In the genomic region with DNA sequence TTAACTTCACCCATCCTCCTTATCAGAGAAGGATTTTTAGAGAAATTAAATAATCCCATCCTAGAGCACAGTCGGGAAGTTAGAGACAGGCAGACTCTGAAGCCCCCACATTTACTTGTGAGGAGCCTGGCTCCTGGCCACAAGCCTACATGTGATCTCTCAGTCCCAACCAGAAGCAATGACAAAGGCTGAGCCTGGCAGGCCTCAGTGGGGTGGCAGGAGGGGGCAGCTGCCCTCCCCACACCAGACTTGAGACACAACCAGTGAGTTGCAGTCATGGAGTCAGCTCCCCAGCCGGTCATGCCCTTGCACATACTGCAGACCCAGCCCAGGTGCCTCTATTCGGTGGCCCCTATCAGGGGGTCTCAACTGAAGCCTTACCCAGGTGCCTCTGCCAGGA, we compare ENCODE assay signal across 15 cellular contexts. TPM values are rescaled to one million over a fixed set of nuclear protein-coding genes. Genes with fewer than 3 reads are reported as not detected.
A peak's percentile ranks its signal among the peaks of the same experiment; 100 is the strongest.
DNase-seq lines count a peak whose midpoint lies in the region; ATAC-seq, FAIRE-seq and TF ChIP-seq lines count a peak whose summit lies in the region.
"Had no signal": no experiment of that assay in that cellular context is flagged by ENCODE, and none has a peak within 500 bp of the region (broad histone marks: within the 10 kb centered on the region; RNA-seq: fewer than 3 reads in every experiment).

No MANE protein-coding gene starts in this region.

- TF ChIP-seq POLR2A in A549 (IDR thresholded peaks at IDR 0.05; ENCODE audit: low read length) (no peak), K562 (conservative IDR thresholded peaks at IDR 0.05) (no peak)

- peak overlapping the region in 1 of 2 experiments; percentile 81; a peak in 2 of 4 replicates for H3K9ac ChIP-seq in K562 (ENCODE audit: insufficient read depth in 1 of 2, low read depth in 2 of 2, low read length in 2 of 2)

- H3K27me3 ChIP-seq in K562 (ENCODE audit: control insufficient read depth in 2 of 2, insufficient read depth in 2 of 2, low read length in 2 of 2) (no peaks in the 10 kb centered on the region), hepatocyte (no peaks in the 10 kb centered on the region), psoas muscle (ENCODE audit: insufficient read depth in 3 of 3, low read length in 2 of 3) (no peaks in the 10 kb centered on the region)

- no peak for TF ChIP-seq RAD21 in A549 (conservative IDR thresholded peaks at IDR 0.05 in 1 of 2, IDR thresholded peaks at IDR 0.05 in 1 of 2)
- no peak for TF ChIP-seq RAD21 in K562 (CRISPR knock-in tag; conservative IDR thresholded peaks at IDR 0.05 in 1 of 2, IDR thresholded peaks at IDR 0.05 in 1 of 2)

- intact Hi-C loops in K562 (cut with micrococcal nuclease) (no loop called here), psoas muscle (cut with DNase I) (loop anchor here in 1 of 2 donors (5.0 kb wide), 1 partner anchor 46 kb away; no protein-coding TSS in a partner anchor)

- BruUV-seq in K562 (replicated peaks; lab: Mats Ljungman, UMichigan), result no TSS peak

- DNase-seq in A549 (ENCODE audit: low read depth in 1 of 2, low spot score in 1 of 2) (no peak), K562 (ENCODE audit: extremely low read depth in 1 of 4, low spot score in 3 of 4) (no peak), hepatocyte (ENCODE audit: low spot score) (no peak), psoas muscle (peak in 1 of 2 donors; percentile 62), HuH-7 (ENCODE audit: low spot score) (no peak), hepatic stellate cell (ENCODE audit: low spot score) (no peak)
- DNase-seq: activated CD4-positive, CD25-positive, alpha-beta regulatory T cell; activated naive CD8-positive, alpha-beta T cell treated with anti-CD3 and anti-CD28 coated beads, Interleukin-2, amount 10 ng/mL, durations not matched to agents 7 days and 5 days; Calu3; HFFc6; MM.1S; OCI-M1; SW 1271 had no signal

- no peak overlapping the region; the same call in 2 of the 3 replicates for H3K4me2 ChIP-seq in A549
- H3K4me2 ChIP-seq in K562 (ENCODE audit: insufficient read depth, low read length), result no peak overlapping the region
- H3K4me2 ChIP-seq in hepatocyte, result peak overlapping the region; percentile 35

- H3K27ac ChIP-seq in A549 (peak overlapping the region; percentile 25 to 57; a peak in 2 of 6 replicates), K562 (ENCODE audit: extremely low read depth, low read depth, low read length) (no peak overlapping the region), hepatocyte (peak overlapping the region; percentile 39), psoas muscle (peak overlapping the region; percentile 71)

- H2AFZ ChIP-seq in K562 (ENCODE audit: low read depth, low read length), result peak overlapping the region; percentile 49; the same call in 1 of the 2 replicates
- peak overlapping the region; percentile 33 for H2AFZ ChIP-seq in hepatocyte

- H3K79me2 ChIP-seq in K562 (ENCODE audit: control insufficient read depth, insufficient read depth, low read length) (no peaks in the 10 kb centered on the region), hepatocyte (no peaks in the 10 kb centered on the region)

- H3K9me2 ChIP-seq in hepatocyte (replicated peaks; ENCODE audit: insufficient read depth), result no peaks in the 10 kb centered on the region

- TF ChIP-seq CTCF in A549 (IDR thresholded peaks at IDR 0.05), result no peak
- TF ChIP-seq CTCF in K562 (IDR thresholded peaks at IDR 0.05 in 2 of 3, conservative IDR thresholded peaks at IDR 0.05 in 1 of 3; ENCODE audit: insufficient read depth in 2 of 3, low read depth in 1 of 3, low read length in 3 of 3), result no peak
- TF ChIP-seq CTCF in hepatocyte (IDR thresholded peaks at IDR 0.05; ENCODE audit: poor library complexity), result no peak
- TF ChIP-seq CTCF in psoas muscle (IDR thresholded peaks at IDR 0.05), result no peak

- in situ Hi-C loops in K562 (cut with MboI), result no loop called here

- FAIRE-seq in A549 (lab: Jason Lieb, UNC), result no peak
- no peak for FAIRE-seq in K562 (lab: Jason Lieb, UNC)

- no peaks in the 10 kb centered on the region for H3K9me3 ChIP-seq in A549
- H3K9me3 ChIP-seq in K562 (replicated peaks; ENCODE audit: control insufficient read depth, insufficient read depth, low read depth, low read length), result no peaks in the 10 kb centered on the region
- H3K9me3 ChIP-seq in hepatocyte (ENCODE audit: low read depth), result no peaks in the 10 kb centered on the region
- H3K9me3 ChIP-seq in psoas muscle, result no peaks in the 10 kb centered on the region

- H3K4me3 ChIP-seq in A549 (no peak overlapping the region), K562 (no peak overlapping the region), hepatocyte (no peak overlapping the region), psoas muscle (no peak overlapping the region)

- H3K36me3 ChIP-seq in K562 (ENCODE audit: control insufficient read depth, insufficient read depth, low read length) (peaks cover under 1% of the 10 kb centered on the region; the same call in 1 of the 3 replicates), hepatocyte (replicated peaks; ENCODE audit: insufficient read depth, low read depth) (no peaks in the 10 kb centered on the region), psoas muscle (ENCODE audit: insufficient read depth in 1 of 2, low read depth in 1 of 2) (peaks cover 0 to 1% of the 10 kb centered on the region in 2 donors)

- H4K20me1 ChIP-seq in K562 (replicated peaks; ENCODE audit: control insufficient read depth, insufficient read depth, low read length), result no peaks in the 10 kb centered on the region
- no peaks in the 10 kb centered on the region for H4K20me1 ChIP-seq in hepatocyte (ENCODE audit: insufficient read depth, poor library complexity, severe bottlenecking)

- WGBS in A549 (ENCODE audit: missing lambda C conversion rate), result 85% methylated on average over 3 of the region's 3 CpGs
- WGBS in K562 (ENCODE audit: insufficient coverage, low coverage, missing lambda C conversion rate), result 72% methylated on average over 3 of the region's 3 CpGs
- 80% methylated on average over 3 of the region's 3 CpGs for WGBS in hepatocyte (ENCODE audit: low lambda C conversion rate, missing lambda C conversion rate)
- 63 to 85% (median 65%) methylated on average over 3 of the region's 3 CpGs for WGBS in psoas muscle, 3 donors

- CTCF ChIA-PET in A549 (lab: Yijun Ruan, JAX) (interaction anchor here (1.0 to 2.6 kb wide), 4 partner anchors 13 to 114 kb away, joined by 3 to 9 read pairs (median 5); no protein-coding TSS in a partner anchor), K562 (lab: Yijun Ruan, JAX; ENCODE audit: low intra/inter-chr PET ratio) (no interaction called here)

- POLR2A ChIA-PET in A549 (lab: Yijun Ruan, JAX), result no interaction called here
- POLR2A ChIA-PET in K562 (lab: Yijun Ruan, JAX), result interaction anchor here (0.6 to 1.5 kb wide), 4 partner anchors 11 to 42 kb away, joined by 3 to 4 read pairs (median 3); partner anchors contain the start of genes NAIF1 and SLC25A25

- ATAC-seq in A549 (no peak), K562 (no peak), psoas muscle (peak in 3 of 4 donors; percentile 29 to 44 (median 44)), GM19452 (IDR thresholded peaks at IDR 0.05; ENCODE audit: unreplicated experiment) (no peak), HG02884 (IDR thresholded peaks at IDR 0.05; ENCODE audit: unreplicated experiment) (no peak)

- H3K9me1 ChIP-seq in K562 (ENCODE audit: control insufficient read depth, insufficient read depth, low read length), result no peaks in the 10 kb centered on the region

- H3K4me1 ChIP-seq in A549 (peaks cover 21% of the 10 kb centered on the region), K562 (replicated peaks in 1 of 2; ENCODE audit: control insufficient read depth in 2 of 2, insufficient read depth in 2 of 2, low read length in 2 of 2) (peaks cover 8 to 13% of the 10 kb centered on the region in 2 experiments; a peak in 3 of 5 replicates), hepatocyte (ENCODE audit: insufficient read depth) (peaks cover 38% of the 10 kb centered on the region), psoas muscle (peaks cover 27% of the 10 kb centered on the region)

- TF ChIP-seq EP300 in A549 (IDR thresholded peaks at IDR 0.05) (no peak), K562 (IDR thresholded peaks at IDR 0.05; ENCODE audit: low read length) (no peak)

RNA-seq across cellular contexts. Expression of gene NAIF1, which starts 11.0 kb away (rescaled TPM):
- 6.0 and 7.8 TPM in 2 replicates for polyA plus RNA-seq in A549 (2011; rRNA removed)
- polyA plus RNA-seq in A549 (2012; cell fraction: cytosol; rRNA removed), result 7.8 and 10.3 TPM in 2 replicates
- 6.8 and 7.3 TPM in 2 replicates for polyA plus RNA-seq in A549 (2012; cell fraction: nucleus; rRNA removed)
- 6.8 to 7.6 TPM (median 7.5 TPM) in 3 replicates for polyA plus RNA-seq in A549 (2017; fragmentation: RNase III; extraction: RNeasy Plus Mini Kit Qiagen cat#74134 plus additional on column Dnase treatment)
- polyA minus RNA-seq in A549 (2011; rRNA and poly(A)+ RNA removed), result 7.6 and 11.6 TPM in 2 replicates
- total RNA-seq in K562 (2011; cell fraction: chromatin; rRNA removed; ENCODE audit: low replicate concordance), result 14.2 and 31.0 TPM in 2 replicates
- total RNA-seq in K562 (2011; cell fraction: nucleolus; rRNA removed), result 27.1 and 29.7 TPM in 2 replicates
- 19.1 and 19.8 TPM in 2 replicates for total RNA-seq in K562 (2011; cell fraction: nucleoplasm; rRNA removed)
- 21.3 and 27.6 TPM in 2 replicates for total RNA-seq in K562 (2014; rRNA removed)
- total RNA-seq in K562 (2014; rRNA removed; fragmentation: Illumina TruSeq; extraction: Trizol), result 15.8 and 16.2 TPM in 2 replicates
- 15.9 and 17.4 TPM in 2 replicates for total RNA-seq in K562 (2015; rRNA removed; fragmentation: Illumina TruSeq; extraction: Trizol)
- 23.1 and 26.6 TPM in 2 replicates for total RNA-seq in K562 (2021)
- polyA plus RNA-seq in K562 (2011; rRNA removed), result 17.2 and 21.5 TPM in 2 replicates
- 24.4 and 26.5 TPM in 2 replicates for polyA plus RNA-seq in K562 (2011; cell fraction: cytosol; rRNA removed)
- 17.1 and 20.0 TPM in 2 replicates for polyA plus RNA-seq in K562 (2011; cell fraction: nucleus; rRNA removed)
- polyA plus RNA-seq in K562 (2012), result 16.5 and 19.9 TPM in 2 replicates
- 16.3 and 16.9 TPM in 2 replicates for polyA plus RNA-seq in K562 (2014; fragmentation: Illumina TruSeq; extraction: Trizol)
- polyA plus RNA-seq in K562 (2014; fragmentation: Nextera tagmentation; extraction: Ambion mirVana), result 1 to 10 TPM; 4.8 to 5.3 TPM
- 17.7 and 17.8 TPM in 2 replicates for polyA plus RNA-seq in K562 (2014; rRNA removed)
- 14.9 and 19.6 TPM in 2 replicates for polyA minus RNA-seq in K562 (2011; rRNA and poly(A)+ RNA removed)
- 14.2 and 26.5 TPM in 2 replicates for polyA minus RNA-seq in K562 (2011; cell fraction: cytosol; rRNA and poly(A)+ RNA removed)
- 6.3 and 7.7 TPM in 2 replicates for polyA minus RNA-seq in K562 (2011; cell fraction: nucleus; rRNA and poly(A)+ RNA removed)
- total RNA-seq in hepatocyte, result 9.6 and 10.3 TPM in 2 replicates
- 7.0 and 8.0 TPM in 2 replicates for polyA plus RNA-seq in hepatocyte
- total RNA-seq in psoas muscle, result 1 to 10 TPM; 5.9 to 8.7 (median 6.1) TPM
- 1 to 10 TPM; 4.2 to 8.0 (median 7.8) TPM for polyA plus RNA-seq in psoas muscle

RNA-seq across cellular contexts. Expression of gene SLC25A25, which starts 11.9 kb away (rescaled TPM):
- polyA plus RNA-seq in A549 (2011; rRNA removed), result 7.0 TPM in 2 replicates
- polyA plus RNA-seq in A549 (2012; cell fraction: cytosol; rRNA removed), result 8.1 and 9.1 TPM in 2 replicates
- polyA plus RNA-seq in A549 (2012; cell fraction: nucleus; rRNA removed), result 19.7 and 19.8 TPM in 2 replicates
- polyA plus RNA-seq in A549 (2017; fragmentation: RNase III; extraction: RNeasy Plus Mini Kit Qiagen cat#74134 plus additional on column Dnase treatment), result 6.5 to 7.0 TPM (median 7.0 TPM) in 3 replicates
- 6.6 and 7.0 TPM in 2 replicates for polyA minus RNA-seq in A549 (2011; rRNA and poly(A)+ RNA removed)
- 56.5 and 74.4 TPM in 2 replicates for total RNA-seq in K562 (2011; cell fraction: chromatin; rRNA removed; ENCODE audit: low replicate concordance)
- 41.5 and 42.5 TPM in 2 replicates for total RNA-seq in K562 (2011; cell fraction: nucleolus; rRNA removed)
- 26.8 and 33.4 TPM in 2 replicates for total RNA-seq in K562 (2011; cell fraction: nucleoplasm; rRNA removed)
- total RNA-seq in K562 (2014; rRNA removed), result 35.9 and 39.5 TPM in 2 replicates
- 19.0 and 19.3 TPM in 2 replicates for total RNA-seq in K562 (2014; rRNA removed; fragmentation: Illumina TruSeq; extraction: Trizol)
- total RNA-seq in K562 (2015; rRNA removed; fragmentation: Illumina TruSeq; extraction: Trizol), result 23.2 and 25.1 TPM in 2 replicates
- 30.1 and 30.7 TPM in 2 replicates for total RNA-seq in K562 (2021)
- polyA plus RNA-seq in K562 (2011; rRNA removed), result 21.7 and 26.7 TPM in 2 replicates
- 20.4 and 25.8 TPM in 2 replicates for polyA plus RNA-seq in K562 (2011; cell fraction: cytosol; rRNA removed)
- 29.9 and 44.4 TPM in 2 replicates for polyA plus RNA-seq in K562 (2011; cell fraction: nucleus; rRNA removed)
- 20.5 and 23.5 TPM in 2 replicates for polyA plus RNA-seq in K562 (2012)
- polyA plus RNA-seq in K562 (2014; fragmentation: Illumina TruSeq; extraction: Trizol), result 18.7 and 25.2 TPM in 2 replicates
- under 1 TPM; 0.07 to 0.10 TPM for polyA plus RNA-seq in K562 (2014; fragmentation: Nextera tagmentation; extraction: Ambion mirVana)
- 27.2 and 31.0 TPM in 2 replicates for polyA plus RNA-seq in K562 (2014; rRNA removed)
- polyA minus RNA-seq in K562 (2011; rRNA and poly(A)+ RNA removed), result 21.0 and 28.2 TPM in 2 replicates
- 14.7 and 16.8 TPM in 2 replicates for polyA minus RNA-seq in K562 (2011; cell fraction: cytosol; rRNA and poly(A)+ RNA removed)
- 14.8 and 20.9 TPM in 2 replicates for polyA minus RNA-seq in K562 (2011; cell fraction: nucleus; rRNA and poly(A)+ RNA removed)
- total RNA-seq in hepatocyte, result 52.4 and 62.3 TPM in 2 replicates
- polyA plus RNA-seq in hepatocyte, result 40.1 and 51.0 TPM in 2 replicates
- 10 to 100 TPM in 2 of 4 donors, 1 to 10 TPM in 2; 3.6 to 50.3 (median 20.5) TPM for total RNA-seq in psoas muscle
- 10 to 100 TPM in 2 of 3 donors, 1 to 10 TPM in 1; 9.3 to 12.5 (median 10.6) TPM for polyA plus RNA-seq in psoas muscle

Comparison
In these comparisons a context has a peak if more than half of its experiments do, and no peak if none do; other contexts are left out.
1. ATAC-seq: peak in psoas muscle (3 of 4); none in A549 (0 of 2), K562 (single experiment), GM19452 (single experiment) and HG02884 (single experiment).